In the genomic region with DNA sequence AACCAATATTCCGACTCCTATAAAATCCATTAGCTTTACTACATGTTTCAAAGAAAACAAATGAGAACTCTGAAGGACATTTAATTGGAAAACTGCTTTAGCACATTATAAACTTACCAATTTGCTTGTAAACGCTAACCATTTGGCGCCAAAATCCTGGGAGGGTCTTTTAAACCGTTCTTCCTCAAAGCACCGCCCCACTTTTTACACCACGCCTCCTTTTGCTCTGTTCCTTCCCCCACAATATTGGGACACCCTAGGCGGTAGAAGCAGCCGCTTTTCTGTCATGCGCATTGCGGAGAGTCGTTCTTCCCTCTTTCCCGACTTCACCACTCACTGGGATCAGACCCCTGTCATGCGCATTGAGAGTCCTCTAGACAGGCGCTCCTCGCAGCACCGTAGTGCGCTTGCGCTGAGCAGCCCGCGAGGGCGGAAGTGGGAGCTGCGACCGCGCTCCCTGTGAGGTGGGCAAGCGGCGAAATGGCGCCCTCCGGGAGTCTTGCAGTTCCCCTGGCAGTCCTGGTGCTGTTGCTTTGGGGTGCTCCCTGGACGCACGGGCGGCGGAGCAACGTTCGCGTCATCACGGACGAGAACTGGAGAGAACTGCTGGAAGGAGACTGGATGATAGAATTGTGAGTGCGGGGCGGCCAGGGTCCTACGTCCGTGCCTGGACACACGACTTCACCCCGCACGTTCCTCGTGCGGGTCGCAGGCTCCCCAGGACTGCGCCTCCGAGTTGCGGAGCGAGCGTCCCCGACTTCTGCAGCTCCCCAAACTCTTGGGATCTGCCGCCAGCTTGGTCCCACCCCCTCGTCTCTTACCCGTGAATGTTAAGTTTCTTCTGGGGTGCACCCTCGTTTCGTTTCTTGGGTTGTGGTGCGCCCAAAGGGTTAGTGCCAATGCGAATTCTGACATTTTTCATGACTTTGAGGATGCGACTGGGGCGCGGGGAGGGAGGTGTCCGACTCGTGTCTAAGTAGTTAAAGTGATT, we compare ENCODE assay signal across 1 cellular context.
TF ChIP-seq lines count a peak whose summit lies in the region.

A gene with protein sequence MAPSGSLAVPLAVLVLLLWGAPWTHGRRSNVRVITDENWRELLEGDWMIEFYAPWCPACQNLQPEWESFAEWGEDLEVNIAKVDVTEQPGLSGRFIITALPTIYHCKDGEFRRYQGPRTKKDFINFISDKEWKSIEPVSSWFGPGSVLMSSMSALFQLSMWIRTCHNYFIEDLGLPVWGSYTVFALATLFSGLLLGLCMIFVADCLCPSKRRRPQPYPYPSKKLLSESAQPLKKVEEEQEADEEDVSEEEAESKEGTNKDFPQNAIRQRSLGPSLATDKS (plus strand): TSS at position 435 of the 991 bp plus-strand sequence. CDS start 46 bp downstream, at position 481.

TF ChIP-seq in GM12878, 131 proteins besides CTCF, POLR2A, EP300 and RAD21 (continued from another document):
- TF ChIP-seq, protein P1, sequence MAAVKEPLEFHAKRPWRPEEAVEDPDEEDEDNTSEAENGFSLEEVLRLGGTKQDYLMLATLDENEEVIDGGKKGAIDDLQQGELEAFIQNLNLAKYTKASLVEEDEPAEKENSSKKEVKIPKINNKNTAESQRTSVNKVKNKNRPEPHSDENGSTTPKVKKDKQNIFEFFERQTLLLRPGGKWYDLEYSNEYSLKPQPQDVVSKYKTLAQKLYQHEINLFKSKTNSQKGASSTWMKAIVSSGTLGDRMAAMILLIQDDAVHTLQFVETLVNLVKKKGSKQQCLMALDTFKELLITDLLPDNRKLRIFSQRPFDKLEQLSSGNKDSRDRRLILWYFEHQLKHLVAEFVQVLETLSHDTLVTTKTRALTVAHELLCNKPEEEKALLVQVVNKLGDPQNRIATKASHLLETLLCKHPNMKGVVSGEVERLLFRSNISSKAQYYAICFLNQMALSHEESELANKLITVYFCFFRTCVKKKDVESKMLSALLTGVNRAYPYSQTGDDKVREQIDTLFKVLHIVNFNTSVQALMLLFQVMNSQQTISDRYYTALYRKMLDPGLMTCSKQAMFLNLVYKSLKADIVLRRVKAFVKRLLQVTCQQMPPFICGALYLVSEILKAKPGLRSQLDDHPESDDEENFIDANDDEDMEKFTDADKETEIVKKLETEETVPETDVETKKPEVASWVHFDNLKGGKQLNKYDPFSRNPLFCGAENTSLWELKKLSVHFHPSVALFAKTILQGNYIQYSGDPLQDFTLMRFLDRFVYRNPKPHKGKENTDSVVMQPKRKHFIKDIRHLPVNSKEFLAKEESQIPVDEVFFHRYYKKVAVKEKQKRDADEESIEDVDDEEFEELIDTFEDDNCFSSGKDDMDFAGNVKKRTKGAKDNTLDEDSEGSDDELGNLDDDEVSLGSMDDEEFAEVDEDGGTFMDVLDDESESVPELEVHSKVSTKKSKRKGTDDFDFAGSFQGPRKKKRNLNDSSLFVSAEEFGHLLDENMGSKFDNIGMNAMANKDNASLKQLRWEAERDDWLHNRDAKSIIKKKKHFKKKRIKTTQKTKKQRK (IDR thresholded peaks at IDR 0.05; ENCODE audit: low read depth, low read length): no peak
- TF ChIP-seq NFYA (IDR thresholded peaks at IDR 0.05; ENCODE audit: borderline replicate concordance, low read depth, low read length) (no peak), ZNF622 (IDR thresholded peaks at IDR 0.05) (no peak), BACH1 (IDR thresholded peaks at IDR 0.05; ENCODE audit: borderline replicate concordance) (0 out of 2 replicates have a peak, but pooled peaks have one; percentile 14), SP1 (IDR thresholded peaks at IDR 0.05; ENCODE audit: low read depth, low read length) (no peak), SUZ12 (IDR thresholded peaks at IDR 0.05; ENCODE audit: unreplicated experiment) (no peak), SIX5 (IDR thresholded peaks at IDR 0.05; ENCODE audit: low read depth, low read length, severe bottlenecking) (no peak), TCF12 (IDR thresholded peaks at IDR 0.05; ENCODE audit: low read depth, low read length) (no peak), KDM1A (IDR thresholded peaks at IDR 0.05; ENCODE audit: borderline replicate concordance) (no peak), MTA3 (IDR thresholded peaks at IDR 0.05; ENCODE audit: borderline replicate concordance, low read length) (no peak)
- TF ChIP-seq, protein P2, sequence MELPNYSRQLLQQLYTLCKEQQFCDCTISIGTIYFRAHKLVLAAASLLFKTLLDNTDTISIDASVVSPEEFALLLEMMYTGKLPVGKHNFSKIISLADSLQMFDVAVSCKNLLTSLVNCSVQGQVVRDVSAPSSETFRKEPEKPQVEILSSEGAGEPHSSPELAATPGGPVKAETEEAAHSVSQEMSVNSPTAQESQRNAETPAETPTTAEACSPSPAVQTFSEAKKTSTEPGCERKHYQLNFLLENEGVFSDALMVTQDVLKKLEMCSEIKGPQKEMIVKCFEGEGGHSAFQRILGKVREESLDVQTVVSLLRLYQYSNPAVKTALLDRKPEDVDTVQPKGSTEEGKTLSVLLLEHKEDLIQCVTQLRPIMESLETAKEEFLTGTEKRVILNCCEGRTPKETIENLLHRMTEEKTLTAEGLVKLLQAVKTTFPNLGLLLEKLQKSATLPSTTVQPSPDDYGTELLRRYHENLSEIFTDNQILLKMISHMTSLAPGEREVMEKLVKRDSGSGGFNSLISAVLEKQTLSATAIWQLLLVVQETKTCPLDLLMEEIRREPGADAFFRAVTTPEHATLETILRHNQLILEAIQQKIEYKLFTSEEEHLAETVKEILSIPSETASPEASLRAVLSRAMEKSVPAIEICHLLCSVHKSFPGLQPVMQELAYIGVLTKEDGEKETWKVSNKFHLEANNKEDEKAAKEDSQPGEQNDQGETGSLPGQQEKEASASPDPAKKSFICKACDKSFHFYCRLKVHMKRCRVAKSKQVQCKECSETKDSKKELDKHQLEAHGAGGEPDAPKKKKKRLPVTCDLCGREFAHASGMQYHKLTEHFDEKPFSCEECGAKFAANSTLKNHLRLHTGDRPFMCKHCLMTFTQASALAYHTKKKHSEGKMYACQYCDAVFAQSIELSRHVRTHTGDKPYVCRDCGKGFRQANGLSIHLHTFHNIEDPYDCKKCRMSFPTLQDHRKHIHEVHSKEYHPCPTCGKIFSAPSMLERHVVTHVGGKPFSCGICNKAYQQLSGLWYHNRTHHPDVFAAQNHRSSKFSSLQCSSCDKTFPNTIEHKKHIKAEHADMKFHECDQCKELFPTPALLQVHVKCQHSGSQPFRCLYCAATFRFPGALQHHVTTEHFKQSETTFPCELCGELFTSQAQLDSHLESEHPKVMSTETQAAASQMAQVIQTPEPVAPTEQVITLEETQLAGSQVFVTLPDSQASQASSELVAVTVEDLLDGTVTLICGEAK (IDR thresholded peaks at IDR 0.05; ENCODE audit: borderline replicate concordance): no peak
- TF ChIP-seq, protein P3, sequence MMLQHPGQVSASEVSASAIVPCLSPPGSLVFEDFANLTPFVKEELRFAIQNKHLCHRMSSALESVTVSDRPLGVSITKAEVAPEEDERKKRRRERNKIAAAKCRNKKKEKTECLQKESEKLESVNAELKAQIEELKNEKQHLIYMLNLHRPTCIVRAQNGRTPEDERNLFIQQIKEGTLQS (IDR thresholded peaks at IDR 0.05; ENCODE audit: borderline replicate concordance, extremely low read depth, low read depth, low read length): no peak
- TF ChIP-seq, protein P4, sequence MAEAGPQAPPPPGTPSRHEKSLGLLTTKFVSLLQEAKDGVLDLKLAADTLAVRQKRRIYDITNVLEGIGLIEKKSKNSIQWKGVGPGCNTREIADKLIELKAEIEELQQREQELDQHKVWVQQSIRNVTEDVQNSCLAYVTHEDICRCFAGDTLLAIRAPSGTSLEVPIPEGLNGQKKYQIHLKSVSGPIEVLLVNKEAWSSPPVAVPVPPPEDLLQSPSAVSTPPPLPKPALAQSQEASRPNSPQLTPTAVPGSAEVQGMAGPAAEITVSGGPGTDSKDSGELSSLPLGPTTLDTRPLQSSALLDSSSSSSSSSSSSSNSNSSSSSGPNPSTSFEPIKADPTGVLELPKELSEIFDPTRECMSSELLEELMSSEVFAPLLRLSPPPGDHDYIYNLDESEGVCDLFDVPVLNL (IDR thresholded peaks at IDR 0.05; ENCODE audit: low read depth, low read length): no peak; the same call in 1 of the 2 replicates
- TF ChIP-seq, protein P5, sequence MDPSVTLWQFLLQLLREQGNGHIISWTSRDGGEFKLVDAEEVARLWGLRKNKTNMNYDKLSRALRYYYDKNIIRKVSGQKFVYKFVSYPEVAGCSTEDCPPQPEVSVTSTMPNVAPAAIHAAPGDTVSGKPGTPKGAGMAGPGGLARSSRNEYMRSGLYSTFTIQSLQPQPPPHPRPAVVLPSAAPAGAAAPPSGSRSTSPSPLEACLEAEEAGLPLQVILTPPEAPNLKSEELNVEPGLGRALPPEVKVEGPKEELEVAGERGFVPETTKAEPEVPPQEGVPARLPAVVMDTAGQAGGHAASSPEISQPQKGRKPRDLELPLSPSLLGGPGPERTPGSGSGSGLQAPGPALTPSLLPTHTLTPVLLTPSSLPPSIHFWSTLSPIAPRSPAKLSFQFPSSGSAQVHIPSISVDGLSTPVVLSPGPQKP (IDR thresholded peaks at IDR 0.05; ENCODE audit: low read depth, low read length): peak; percentile 61; the same call in 1 of the 2 replicates
- TF ChIP-seq, protein P6, sequence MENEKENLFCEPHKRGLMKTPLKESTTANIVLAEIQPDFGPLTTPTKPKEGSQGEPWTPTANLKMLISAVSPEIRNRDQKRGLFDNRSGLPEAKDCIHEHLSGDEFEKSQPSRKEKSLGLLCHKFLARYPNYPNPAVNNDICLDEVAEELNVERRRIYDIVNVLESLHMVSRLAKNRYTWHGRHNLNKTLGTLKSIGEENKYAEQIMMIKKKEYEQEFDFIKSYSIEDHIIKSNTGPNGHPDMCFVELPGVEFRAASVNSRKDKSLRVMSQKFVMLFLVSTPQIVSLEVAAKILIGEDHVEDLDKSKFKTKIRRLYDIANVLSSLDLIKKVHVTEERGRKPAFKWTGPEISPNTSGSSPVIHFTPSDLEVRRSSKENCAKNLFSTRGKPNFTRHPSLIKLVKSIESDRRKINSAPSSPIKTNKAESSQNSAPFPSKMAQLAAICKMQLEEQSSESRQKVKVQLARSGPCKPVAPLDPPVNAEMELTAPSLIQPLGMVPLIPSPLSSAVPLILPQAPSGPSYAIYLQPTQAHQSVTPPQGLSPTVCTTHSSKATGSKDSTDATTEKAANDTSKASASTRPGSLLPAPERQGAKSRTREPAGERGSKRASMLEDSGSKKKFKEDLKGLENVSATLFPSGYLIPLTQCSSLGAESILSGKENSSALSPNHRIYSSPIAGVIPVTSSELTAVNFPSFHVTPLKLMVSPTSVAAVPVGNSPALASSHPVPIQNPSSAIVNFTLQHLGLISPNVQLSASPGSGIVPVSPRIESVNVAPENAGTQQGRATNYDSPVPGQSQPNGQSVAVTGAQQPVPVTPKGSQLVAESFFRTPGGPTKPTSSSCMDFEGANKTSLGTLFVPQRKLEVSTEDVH (IDR thresholded peaks at IDR 0.05; ENCODE audit: low read depth, partially characterized antibody): peak; percentile 87
